In genomic region chr6:98532004-98532403, GRCh38 we compare ENCODE assay signal across 18 cellular contexts.
"Had no signal": no experiment of that assay in that cellular context is flagged by ENCODE, and none has a peak within 500 bp of the region (broad histone marks: within the 10 kb centered on the region; RNA-seq: fewer than 3 reads in every experiment).

No MANE protein-coding gene starts in this region.

- H3K27ac ChIP-seq: heart right ventricle, ovary, stomach, thoracic aorta, transverse colon had no signal

- H3K9me3 ChIP-seq: mucosa of descending colon, ovary, thoracic aorta, transverse colon had no signal

- ATAC-seq: esophagus mucosa, heart right ventricle, left lobe of liver, mucosa of descending colon, natural killer cell, right cardiac atrium had no signal

- H3K36me3 ChIP-seq: heart right ventricle, ovary, stomach, thoracic aorta, transverse colon had no signal

- H3K27me3 ChIP-seq: heart right ventricle, ovary, stomach, transverse colon had no signal

- H3K4me3 ChIP-seq: heart right ventricle, mucosa of descending colon, ovary, stomach, thoracic aorta, transverse colon had no signal

- DNase-seq: effector memory CD4-positive, alpha-beta T cell; heart right ventricle; hypothalamus; mammary epithelial cell; mucosa of descending colon; natural killer cell; nucleus accumbens; ovary; right cardiac atrium; small intestine; stimulated activated CD4-positive, alpha-beta T cell treated with anti-CD3 and anti-CD28 coated beads, Interleukin-12 subunit alpha, Interleukin-12 subunit beta, amount 100 ng/mL, for 4 hours; stimulated activated naive CD4-positive, alpha-beta T cell; stomach; substantia nigra; transverse colon had no signal

- H3K4me1 ChIP-seq: heart right ventricle, stomach, transverse colon had no signal
